In the genomic region with DNA sequence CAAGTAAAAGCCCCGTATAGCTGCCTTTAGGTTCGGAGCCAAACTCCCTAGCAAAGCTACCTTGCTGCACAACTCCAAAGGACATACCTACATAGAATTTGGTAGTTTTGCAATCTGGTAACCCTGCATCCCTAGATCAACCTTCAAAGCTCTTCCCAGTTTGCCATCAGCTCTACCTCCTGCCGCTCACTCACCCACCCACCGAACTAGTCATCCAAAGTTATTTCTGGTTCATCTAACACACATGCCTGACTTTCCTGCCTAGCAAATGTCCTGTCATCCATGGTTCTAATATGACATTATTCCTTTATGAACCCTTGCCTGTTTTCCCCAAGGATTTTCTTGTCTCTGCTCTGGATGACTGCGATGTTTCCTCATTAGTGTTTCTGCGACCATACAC, we compare ENCODE assay signal across 2 cellular contexts.
TF ChIP-seq lines count a peak whose summit lies in the region.

No MANE protein-coding gene starts in this region.

TF ChIP-seq in GM12878, 131 proteins besides CTCF, POLR2A, EP300 and RAD21:
- no peak for TF ChIP-seq IKZF1 (conservative IDR thresholded peaks at IDR 0.05)
- TF ChIP-seq RFX5 (IDR thresholded peaks at IDR 0.05; ENCODE audit: low read depth, low read length) = no peak
- TF ChIP-seq KAT2A (conservative IDR thresholded peaks at IDR 0.05; ENCODE audit: control insufficient read depth, low read depth, low read length) = no peak
- no peak for TF ChIP-seq RELB (IDR thresholded peaks at IDR 0.05; ENCODE audit: low read depth)
- TF ChIP-seq E2F8 (IDR thresholded peaks at IDR 0.05; ENCODE audit: low read depth, partially characterized antibody) = no peak
- TF ChIP-seq MYC (IDR thresholded peaks at IDR 0.05; ENCODE audit: insufficient read depth, insufficient read length, insufficient replicate concordance, low read length, severe bottlenecking) = no peak
- TF ChIP-seq FOS (IDR thresholded peaks at IDR 0.05; ENCODE audit: borderline replicate concordance, extremely low read depth, insufficient read length) = no peak
- no peak for TF ChIP-seq NBN (IDR thresholded peaks at IDR 0.05)
- TF ChIP-seq, protein P1, sequence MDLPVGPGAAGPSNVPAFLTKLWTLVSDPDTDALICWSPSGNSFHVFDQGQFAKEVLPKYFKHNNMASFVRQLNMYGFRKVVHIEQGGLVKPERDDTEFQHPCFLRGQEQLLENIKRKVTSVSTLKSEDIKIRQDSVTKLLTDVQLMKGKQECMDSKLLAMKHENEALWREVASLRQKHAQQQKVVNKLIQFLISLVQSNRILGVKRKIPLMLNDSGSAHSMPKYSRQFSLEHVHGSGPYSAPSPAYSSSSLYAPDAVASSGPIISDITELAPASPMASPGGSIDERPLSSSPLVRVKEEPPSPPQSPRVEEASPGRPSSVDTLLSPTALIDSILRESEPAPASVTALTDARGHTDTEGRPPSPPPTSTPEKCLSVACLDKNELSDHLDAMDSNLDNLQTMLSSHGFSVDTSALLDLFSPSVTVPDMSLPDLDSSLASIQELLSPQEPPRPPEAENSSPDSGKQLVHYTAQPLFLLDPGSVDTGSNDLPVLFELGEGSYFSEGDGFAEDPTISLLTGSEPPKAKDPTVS (IDR thresholded peaks at IDR 0.05; ENCODE audit: low read depth, low read length) = no peak
- no peak for TF ChIP-seq NR2C1 (IDR thresholded peaks at IDR 0.05)
- TF ChIP-seq, protein P2, sequence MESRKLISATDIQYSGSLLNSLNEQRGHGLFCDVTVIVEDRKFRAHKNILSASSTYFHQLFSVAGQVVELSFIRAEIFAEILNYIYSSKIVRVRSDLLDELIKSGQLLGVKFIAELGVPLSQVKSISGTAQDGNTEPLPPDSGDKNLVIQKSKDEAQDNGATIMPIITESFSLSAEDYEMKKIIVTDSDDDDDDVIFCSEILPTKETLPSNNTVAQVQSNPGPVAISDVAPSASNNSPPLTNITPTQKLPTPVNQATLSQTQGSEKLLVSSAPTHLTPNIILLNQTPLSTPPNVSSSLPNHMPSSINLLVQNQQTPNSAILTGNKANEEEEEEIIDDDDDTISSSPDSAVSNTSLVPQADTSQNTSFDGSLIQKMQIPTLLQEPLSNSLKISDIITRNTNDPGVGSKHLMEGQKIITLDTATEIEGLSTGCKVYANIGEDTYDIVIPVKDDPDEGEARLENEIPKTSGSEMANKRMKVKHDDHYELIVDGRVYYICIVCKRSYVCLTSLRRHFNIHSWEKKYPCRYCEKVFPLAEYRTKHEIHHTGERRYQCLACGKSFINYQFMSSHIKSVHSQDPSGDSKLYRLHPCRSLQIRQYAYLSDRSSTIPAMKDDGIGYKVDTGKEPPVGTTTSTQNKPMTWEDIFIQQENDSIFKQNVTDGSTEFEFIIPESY (IDR thresholded peaks at IDR 0.05) = no peak
- no peak for TF ChIP-seq ZNF207 (IDR thresholded peaks at IDR 0.05; ENCODE audit: borderline replicate concordance)
- TF ChIP-seq, protein P3, sequence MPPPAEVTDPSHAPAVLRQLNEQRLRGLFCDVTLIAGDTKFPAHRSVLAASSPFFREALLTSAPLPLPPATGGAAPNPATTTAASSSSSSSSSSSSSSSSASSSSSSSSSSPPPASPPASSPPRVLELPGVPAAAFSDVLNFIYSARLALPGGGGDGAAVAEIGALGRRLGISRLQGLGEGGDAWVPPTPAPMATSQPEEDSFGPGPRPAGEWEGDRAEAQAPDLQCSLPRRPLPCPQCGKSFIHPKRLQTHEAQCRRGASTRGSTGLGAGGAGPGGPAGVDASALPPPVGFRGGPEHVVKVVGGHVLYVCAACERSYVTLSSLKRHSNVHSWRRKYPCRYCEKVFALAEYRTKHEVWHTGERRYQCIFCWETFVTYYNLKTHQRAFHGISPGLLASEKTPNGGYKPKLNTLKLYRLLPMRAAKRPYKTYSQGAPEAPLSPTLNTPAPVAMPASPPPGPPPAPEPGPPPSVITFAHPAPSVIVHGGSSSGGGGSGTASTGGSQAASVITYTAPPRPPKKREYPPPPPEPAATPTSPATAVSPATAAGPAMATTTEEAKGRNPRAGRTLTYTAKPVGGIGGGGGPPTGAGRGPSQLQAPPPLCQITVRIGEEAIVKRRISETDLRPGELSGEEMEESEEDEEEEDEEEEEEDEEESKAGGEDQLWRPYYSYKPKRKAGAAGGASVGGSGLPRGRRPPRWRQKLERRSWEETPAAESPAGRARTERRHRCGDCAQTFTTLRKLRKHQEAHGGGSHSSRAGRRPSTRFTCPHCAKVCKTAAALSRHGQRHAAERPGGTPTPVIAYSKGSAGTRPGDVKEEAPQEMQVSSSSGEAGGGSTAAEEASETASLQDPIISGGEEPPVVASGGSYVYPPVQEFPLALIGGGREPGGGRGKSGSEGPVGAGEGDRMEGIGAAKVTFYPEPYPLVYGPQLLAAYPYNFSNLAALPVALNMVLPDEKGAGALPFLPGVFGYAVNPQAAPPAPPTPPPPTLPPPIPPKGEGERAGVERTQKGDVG (CRISPR knock-in tag; IDR thresholded peaks at IDR 0.05) = no peak
TF ChIP-seq in GM12878: peak in this region for 0.

TF ChIP-seq in GM12891, 5 proteins besides CTCF, POLR2A, EP300 and RAD21:
- TF ChIP-seq POU2F2 (IDR thresholded peaks at IDR 0.05; ENCODE audit: low read depth, low read length) (no peak), SPI1 (IDR thresholded peaks at IDR 0.05; ENCODE audit: low read depth, low read length) (no peak), TAF1 (IDR thresholded peaks at IDR 0.05; ENCODE audit: low read depth, low read length) (no peak), POLR2AphosphoS5 (IDR thresholded peaks at IDR 0.05; ENCODE audit: low read depth, low read length) (no peak), PAX5 (IDR thresholded peaks at IDR 0.05; ENCODE audit: insufficient read depth, low read length, severe bottlenecking) (no peak)
